Comparison of ENCODE assay signal across 9 cellular contexts in the genomic region with DNA sequence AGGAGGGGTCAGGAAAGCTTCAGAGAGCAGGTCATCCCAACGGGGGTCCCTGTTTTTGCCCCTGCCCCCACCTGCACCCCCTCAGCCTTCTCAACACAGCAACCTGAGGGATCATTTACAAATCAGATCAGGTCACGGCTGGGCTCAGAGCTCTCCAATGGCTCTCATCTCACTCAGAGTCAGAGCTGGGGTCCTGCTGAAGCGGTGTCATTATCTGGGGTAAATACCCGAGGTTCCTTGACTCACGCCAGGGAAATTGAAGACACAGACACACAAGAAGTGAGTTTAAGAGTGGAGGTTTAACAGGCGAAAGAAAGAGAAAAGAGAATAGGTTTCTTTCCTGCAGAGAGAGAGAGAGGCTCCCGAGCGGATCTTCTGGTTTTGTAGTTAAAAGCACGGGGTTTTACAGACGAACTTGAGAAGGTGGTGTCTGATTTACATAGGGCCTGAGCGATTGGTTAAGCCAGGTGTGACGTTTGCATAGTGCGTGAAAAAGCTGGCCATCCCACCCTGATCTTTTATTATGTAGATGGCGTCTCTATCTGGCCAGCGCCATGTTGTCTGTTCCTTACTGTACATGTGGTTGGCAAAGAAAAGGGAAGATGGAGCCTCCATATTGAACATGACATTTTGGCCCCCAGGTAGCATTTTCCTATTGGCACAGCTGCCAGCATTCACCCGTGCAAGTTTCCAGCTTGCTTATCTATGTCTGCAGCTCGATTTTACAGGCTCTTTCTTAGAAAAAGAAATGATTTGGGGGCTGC. TPM values are rescaled to one million over a fixed set of nuclear protein-coding genes. Genes with fewer than 3 reads are reported as not detected.
DNase-seq lines count a peak whose midpoint lies in the region; ATAC-seq and TF ChIP-seq lines count a peak whose summit lies in the region.
"Had no signal": no experiment of that assay in that cellular context is flagged by ENCODE, and none has a peak within 500 bp of the region (broad histone marks: within the 10 kb centered on the region; RNA-seq: fewer than 3 reads in every experiment).

No MANE protein-coding gene starts in this region.

- H3K9me3 ChIP-seq in NT2/D1 (ENCODE audit: insufficient read depth, low read length) (no peaks in the 10 kb centered on the region), fibroblast of lung (ENCODE audit: control insufficient read depth, insufficient read depth, low read depth, low read length) (no peaks in the 10 kb centered on the region), colonic mucosa (no peaks in the 10 kb centered on the region)

- ATAC-seq in HG02759 (IDR thresholded peaks at IDR 0.05; ENCODE audit: unreplicated experiment), result no peak
- no peak for ATAC-seq in GM21367 (IDR thresholded peaks at IDR 0.05; ENCODE audit: unreplicated experiment)

- peak overlapping the region; percentile 89 for H3K4me3 Mint-ChIP-seq in nephron progenitor cell

- H3K27ac ChIP-seq in fibroblast of lung (ENCODE audit: insufficient read depth, low read length), result no peak overlapping the region
- H3K27ac ChIP-seq in colonic mucosa, result no peak overlapping the region

- peak; percentile 92 for DNase-seq in DMS153 treated with DMSO at 0.1 percent for 48 hours (lab: John Stamatoyannopoulos, UW; ENCODE audit: unreplicated experiment)
- peak; percentile 91 for DNase-seq in NT2/D1 (ENCODE audit: low read depth, low spot score)
- peak; percentile 56 to 85 for DNase-seq in fibroblast of lung (ENCODE audit: low read depth in 2 of 2)
- DNase-seq in nephron progenitor cell, result peak; percentile 60
- no peak for DNase-seq in colonic mucosa
- DNase-seq in stimulated activated CD4-positive, alpha-beta T cell treated with anti-CD3 and anti-CD28 coated beads, Interleukin-12 subunit alpha, Interleukin-12 subunit beta, amount 100 ng/mL, for 4 hours, result no peak
- DNase-seq: activated effector memory CD4-positive, alpha-beta T cell treated with Interleukin-2 at 50 U/mL for 16 hours had no signal

- H3K36me3 ChIP-seq in NT2/D1 (ENCODE audit: insufficient read depth, insufficient read length, low read length) (no peaks in the 10 kb centered on the region), fibroblast of lung (ENCODE audit: control insufficient read depth, insufficient read depth, low read length) (no peaks in the 10 kb centered on the region), colonic mucosa (no peaks in the 10 kb centered on the region)

- TF ChIP-seq CTCF in fibroblast of lung (conservative IDR thresholded peaks at IDR 0.05 in 1 of 2, IDR thresholded peaks at IDR 0.05 in 1 of 2; ENCODE audit: low read depth in 1 of 2, low read length in 2 of 2) (no peak), nephron progenitor cell (IDR thresholded peaks at IDR 0.05) (no peak), colonic mucosa (IDR thresholded peaks at IDR 0.05) (no peak)

- H3K9ac ChIP-seq in NT2/D1 (ENCODE audit: insufficient read length, low read depth) (peak overlapping the region; percentile 83), fibroblast of lung (ENCODE audit: insufficient read depth, low read length) (no peak overlapping the region), colonic mucosa (ENCODE audit: low read depth in 2 of 2, low read length in 2 of 2) (no peak overlapping the region)

- H3K4me2 ChIP-seq in fibroblast of lung (ENCODE audit: extremely low read depth, insufficient read depth, low read length), result no peak overlapping the region

- H3K27me3 ChIP-seq in NT2/D1 (ENCODE audit: insufficient read depth, insufficient read length), result no peaks in the 10 kb centered on the region
- no peaks in the 10 kb centered on the region for H3K27me3 ChIP-seq in fibroblast of lung (ENCODE audit: control insufficient read depth, insufficient read depth, low read length)
- H3K27me3 ChIP-seq in colonic mucosa, result no peaks in the 10 kb centered on the region

- peaks cover 3% of the 10 kb centered on the region for H3K27me3 Mint-ChIP-seq in nephron progenitor cell (ENCODE audit: low read depth, poor library complexity)

- H3K4me1 ChIP-seq in NT2/D1 (ENCODE audit: insufficient read depth, insufficient read length), result no peaks in the 10 kb centered on the region
- no peaks in the 10 kb centered on the region for H3K4me1 ChIP-seq in fibroblast of lung (ENCODE audit: control insufficient read depth, extremely low read depth, insufficient read depth, low read length)
- no peaks in the 10 kb centered on the region for H3K4me1 ChIP-seq in colonic mucosa

- no peaks in the 10 kb centered on the region for H3K36me3 Mint-ChIP-seq in nephron progenitor cell (ENCODE audit: low read depth)

- H2AFZ ChIP-seq in fibroblast of lung (ENCODE audit: low read length), result no peak overlapping the region

- H3K4me3 ChIP-seq in NT2/D1 (ENCODE audit: insufficient read length, low read depth) (peak overlapping the region; percentile 50), fibroblast of lung (replicated peaks in 1 of 4; ENCODE audit: control extremely low read depth in 1 of 4, insufficient read depth in 1 of 4, low read depth in 3 of 4, low read length in 4 of 4) (no peak overlapping the region), colonic mucosa (no peak overlapping the region)

- H3K27ac Mint-ChIP-seq in nephron progenitor cell, result peak overlapping the region; percentile 99

- no peaks in the 10 kb centered on the region for H4K20me1 ChIP-seq in fibroblast of lung (ENCODE audit: control insufficient read depth, extremely low read depth, insufficient read depth, low read length)

- intact Hi-C loops in colonic mucosa (cut with DNase I), result no loop called here

- H3K79me2 ChIP-seq in fibroblast of lung (ENCODE audit: control insufficient read depth, insufficient read depth, low read length), result no peaks in the 10 kb centered on the region

- H3K9me3 Mint-ChIP-seq in nephron progenitor cell, result no peaks in the 10 kb centered on the region

- H3K4me1 Mint-ChIP-seq in nephron progenitor cell, result peaks cover 50% of the 10 kb centered on the region

RNA-seq across cellular contexts. Expression of a gene that starts 51.4 kb away (rescaled TPM):
- total RNA-seq in fibroblast of lung (96.3 and 151 TPM in 2 replicates), colonic mucosa (100 to 1,000 TPM in 1 of 2 donors, 10 to 100 TPM in 1; 94.2 to 150 TPM)
- polyA plus RNA-seq in fibroblast of lung, result 77.8 and 139 TPM in 2 replicates
- 37.6 and 55.3 TPM in 2 replicates for polyA plus RNA-seq in fibroblast of lung (2012)
- polyA minus RNA-seq in fibroblast of lung (ENCODE audit: low replicate concordance), result 22.0 and 22.3 TPM in 2 replicates

Comparison
In these comparisons a context has a peak if more than half of its experiments do, and no peak if none do; other contexts are left out.
1. DNase-seq: peak in DMS153 treated with DMSO at 0.1 percent for 48 hours (single experiment), NT2/D1 (single experiment), fibroblast of lung (2 of 2) and nephron progenitor cell (single experiment); none in colonic mucosa (single experiment) and stimulated activated CD4-positive, alpha-beta T cell treated with anti-CD3 and anti-CD28 coated beads, Interleukin-12 subunit alpha, Interleukin-12 subunit beta, amount 100 ng/mL, for 4 hours (single experiment).